20 cellular contexts compared by ENCODE assay signal in the genomic region with DNA sequence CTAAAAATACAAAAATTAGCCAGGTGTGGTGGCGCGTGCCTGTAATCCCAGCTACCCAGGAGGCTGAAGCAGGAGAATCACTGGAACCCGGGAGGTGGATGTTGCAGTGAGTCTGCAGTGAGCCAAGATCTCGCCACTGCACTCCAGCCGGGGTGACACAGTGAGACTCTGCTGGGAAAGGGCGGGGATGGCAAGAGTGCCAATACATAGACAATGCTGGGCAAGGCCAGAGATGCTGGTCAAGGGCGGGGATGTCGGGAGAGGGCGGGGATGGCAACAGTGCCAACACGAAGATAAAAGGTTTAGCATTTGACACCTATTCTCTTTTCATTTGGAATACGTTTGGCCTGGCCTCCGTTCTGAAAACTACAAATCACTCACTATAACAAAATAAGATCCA. TPM values are rescaled to one million over a fixed set of nuclear protein-coding genes. Genes with fewer than 3 reads are reported as not detected.
"Had no signal": no experiment of that assay in that cellular context is flagged by ENCODE, and none has a peak within 500 bp of the region (broad histone marks: within the 10 kb centered on the region; RNA-seq: fewer than 3 reads in every experiment).

No MANE protein-coding gene starts in this region.

- H3K4me3 Mint-ChIP-seq: dendritic cell treated with granulocyte-macrophage colony-stimulating factor and Interleukin-4, amounts not matched to agents 40 ng/mL and 50 ng/mL, for 4 days; effector memory CD8-positive, alpha-beta T cell; naive thymus-derived CD8-positive, alpha-beta T cell had no signal

- H3K9me3 ChIP-seq: neutrophil, right atrium auricular region, sigmoid colon, stomach, thoracic aorta, transverse colon had no signal

- DNase-seq: effector memory CD8-positive, alpha-beta T cell; foreskin keratinocyte; head of caudate nucleus; kidney; mammary epithelial cell; naive thymus-derived CD8-positive, alpha-beta T cell; posterior cingulate gyrus; sigmoid colon; stimulated activated CD4-positive, alpha-beta T cell treated with anti-CD3 and anti-CD28 coated beads, Interleukin-12 subunit alpha, Interleukin-12 subunit beta, amount 100 ng/mL, for 4 hours; stimulated activated naive CD4-positive, alpha-beta T cell; stomach; substantia nigra; transverse colon had no signal

- H3K27me3 Mint-ChIP-seq: dendritic cell treated with granulocyte-macrophage colony-stimulating factor and Interleukin-4, amounts not matched to agents 40 ng/mL and 50 ng/mL, for 4 days; effector memory CD8-positive, alpha-beta T cell; naive thymus-derived CD8-positive, alpha-beta T cell had no signal

- H3K27me3 ChIP-seq: foreskin keratinocyte, hepatocyte, neutrophil, right atrium auricular region, sigmoid colon, stomach, transverse colon had no signal

- H3K9me3 Mint-ChIP-seq: dendritic cell treated with granulocyte-macrophage colony-stimulating factor and Interleukin-4, amounts not matched to agents 40 ng/mL and 50 ng/mL, for 4 days; effector memory CD8-positive, alpha-beta T cell; naive thymus-derived CD8-positive, alpha-beta T cell had no signal

- ATAC-seq: effector memory CD8-positive, alpha-beta T cell; foreskin keratinocyte had no signal

- H3K4me1 ChIP-seq: foreskin keratinocyte had no signal

- H3K27ac Mint-ChIP-seq: dendritic cell treated with granulocyte-macrophage colony-stimulating factor and Interleukin-4, amounts not matched to agents 40 ng/mL and 50 ng/mL, for 4 days had no signal

- H3K4me3 ChIP-seq: hepatocyte, right atrium auricular region, sigmoid colon, skin epidermis, stomach, thoracic aorta, transverse colon had no signal

- H3K27ac ChIP-seq: foreskin keratinocyte, hepatocyte, neutrophil, right atrium auricular region, sigmoid colon, skin epidermis, stomach, thoracic aorta, transverse colon had no signal

RNA-seq across cellular contexts. Expression of gene TMEM240, which starts 23.3 kb away (rescaled TPM):
- total RNA-seq: mononuclear cell had no signal
